In genomic region chr9:111605041-111605559, GRCh38 we compare ENCODE assay signal across 1 cellular context.
A peak's percentile ranks its signal among the peaks of the same experiment; 100 is the strongest.
TF ChIP-seq lines count a peak whose summit lies in the region.

No MANE protein-coding gene starts in this region.

TF ChIP-seq in HepG2, 621 proteins besides CTCF, POLR2A, EP300 and RAD21 (continued from another document and continues in another):
- TF ChIP-seq ZNF770 (CRISPR knock-in tag; IDR thresholded peaks at IDR 0.05): peak; percentile 87
- no peak for TF ChIP-seq ASH2L (IDR thresholded peaks at IDR 0.05; ENCODE audit: insufficient read length, low read depth, low read length)
- no peak for TF ChIP-seq ATF3 (CRISPR knock-in tag; IDR thresholded peaks at IDR 0.05)
- TF ChIP-seq HOXA5 (CRISPR knock-in tag; IDR thresholded peaks at IDR 0.05): no peak
- no peak for TF ChIP-seq TFE3 (CRISPR knock-in tag; IDR thresholded peaks at IDR 0.05)
- TF ChIP-seq ZNF383 (CRISPR knock-in tag; IDR thresholded peaks at IDR 0.05; ENCODE audit: borderline replicate concordance): no peak
- no peak for TF ChIP-seq MAX (IDR thresholded peaks at IDR 0.05)
- peak; percentile 49; the same call in 1 of the 2 replicates for TF ChIP-seq HNF4A (CRISPR knock-in tag; IDR thresholded peaks at IDR 0.05)
- no peak for TF ChIP-seq HOMEZ (CRISPR knock-in tag; IDR thresholded peaks at IDR 0.05; ENCODE audit: low read depth)
- no peak for TF ChIP-seq JDP2 (CRISPR knock-in tag; IDR thresholded peaks at IDR 0.05; ENCODE audit: borderline replicate concordance)
- no peak for TF ChIP-seq ZNF446 (CRISPR knock-in tag; IDR thresholded peaks at IDR 0.05)
- TF ChIP-seq ZNF138 (CRISPR knock-in tag; IDR thresholded peaks at IDR 0.05; ENCODE audit: low read depth): no peak
- no peak for TF ChIP-seq HMGXB4 (CRISPR knock-in tag; IDR thresholded peaks at IDR 0.05; ENCODE audit: borderline replicate concordance in 1 of 2, low read depth in 1 of 2)
- TF ChIP-seq GZF1 (CRISPR knock-in tag; IDR thresholded peaks at IDR 0.05): no peak
- TF ChIP-seq FOSL2 (CRISPR knock-in tag; IDR thresholded peaks at IDR 0.05): peak; percentile 28; the same call in 1 of the 2 replicates
- no peak for TF ChIP-seq FOXP4 (CRISPR knock-in tag; IDR thresholded peaks at IDR 0.05)
- TF ChIP-seq NCOR1 (IDR thresholded peaks at IDR 0.05; ENCODE audit: borderline replicate concordance, low read length): peak; percentile 47; the same call in 1 of the 2 replicates
- TF ChIP-seq NCOA1 (CRISPR knock-in tag; IDR thresholded peaks at IDR 0.05): no peak
- no peak for TF ChIP-seq ZBED4 (CRISPR knock-in tag; IDR thresholded peaks at IDR 0.05; ENCODE audit: borderline replicate concordance)
- no peak for TF ChIP-seq ZNF879 (CRISPR knock-in tag; IDR thresholded peaks at IDR 0.05)
- TF ChIP-seq CREB1 (IDR thresholded peaks at IDR 0.05): no peak
- TF ChIP-seq CREB1 (CRISPR knock-in tag; IDR thresholded peaks at IDR 0.05): 0 out of 2 replicates have a peak, but pooled peaks have one; percentile 14
- no peak for TF ChIP-seq ZNF251 (CRISPR knock-in tag; IDR thresholded peaks at IDR 0.05)
- peak; percentile 33; the same call in 1 of the 2 replicates for TF ChIP-seq PPARG (CRISPR knock-in tag; conservative IDR thresholded peaks at IDR 0.05)
- TF ChIP-seq ATF4 (CRISPR knock-in tag; IDR thresholded peaks at IDR 0.05): 0 out of 4 replicates have a peak, but pooled peaks of 1 of the 2 experiments have one; percentile 19
- no peak for TF ChIP-seq KLF6 (CRISPR knock-in tag; IDR thresholded peaks at IDR 0.05)
- TF ChIP-seq ZNF567 (CRISPR knock-in tag; IDR thresholded peaks at IDR 0.05; ENCODE audit: borderline replicate concordance): no peak
- TF ChIP-seq HIC2 (CRISPR knock-in tag; IDR thresholded peaks at IDR 0.05; ENCODE audit: low read depth): peak; percentile 61; the same call in 1 of the 2 replicates
- 0 out of 2 replicates have a peak, but pooled peaks have one; percentile 32 for TF ChIP-seq PAXIP1 (CRISPR knock-in tag; conservative IDR thresholded peaks at IDR 0.05)
- TF ChIP-seq HDAC6 (IDR thresholded peaks at IDR 0.05; ENCODE audit: low read depth, low read length): no peak
- no peak for TF ChIP-seq KAT2B (IDR thresholded peaks at IDR 0.05; ENCODE audit: borderline replicate concordance, low read depth, low read length)
- peak; percentile 24; the same call in 1 of the 2 replicates for TF ChIP-seq TCF7 (IDR thresholded peaks at IDR 0.05; ENCODE audit: low read depth)
- no peak for TF ChIP-seq ZSCAN30 (CRISPR knock-in tag; IDR thresholded peaks at IDR 0.05)
- no peak for TF ChIP-seq ZMYM4 (CRISPR knock-in tag; IDR thresholded peaks at IDR 0.05)
- TF ChIP-seq BRD4 (CRISPR knock-in tag; IDR thresholded peaks at IDR 0.05): no peak
- TF ChIP-seq PHF5A (CRISPR knock-in tag; IDR thresholded peaks at IDR 0.05; ENCODE audit: low read depth, unreplicated experiment): no peak
- TF ChIP-seq SPEN (CRISPR knock-in tag; IDR thresholded peaks at IDR 0.05; ENCODE audit: low read depth): no peak
- TF ChIP-seq ZFP36 (IDR thresholded peaks at IDR 0.05; ENCODE audit: borderline replicate concordance, low read depth, low read length, partially characterized antibody): no peak
- TF ChIP-seq ZNF792 (CRISPR knock-in tag; IDR thresholded peaks at IDR 0.05): no peak
- no peak for TF ChIP-seq ZNF619 (CRISPR knock-in tag; IDR thresholded peaks at IDR 0.05)
- no peak for TF ChIP-seq MED8 (CRISPR knock-in tag; IDR thresholded peaks at IDR 0.05; ENCODE audit: insufficient replicate concordance)
